Comparison of ENCODE assay signal across 2 cellular contexts in the genomic region with DNA sequence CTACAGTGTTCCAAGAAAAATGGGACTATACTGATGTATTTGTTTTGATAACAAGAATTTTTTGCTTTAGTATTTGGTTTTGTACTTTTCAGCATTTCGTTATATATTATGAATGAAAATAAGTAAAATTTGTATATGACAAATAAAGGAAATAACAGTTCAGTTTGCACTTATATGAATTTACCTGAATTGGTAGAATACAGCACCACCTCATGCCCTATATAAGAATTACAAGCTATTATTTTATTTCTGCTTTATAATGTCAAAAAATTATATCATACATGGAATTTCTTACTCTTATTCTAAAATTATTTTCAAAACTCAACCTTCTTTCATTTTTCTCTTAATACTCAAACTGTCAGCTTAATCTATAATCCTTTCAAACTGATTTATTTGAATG.
TF ChIP-seq lines count a peak whose summit lies in the region.

No MANE protein-coding gene starts in this region.

TF ChIP-seq in Ishikawa, 13 proteins besides CTCF, POLR2A, EP300 and RAD21:
- TF ChIP-seq CEBPB (IDR thresholded peaks at IDR 0.05): no peak
- no peak for TF ChIP-seq NFIC (IDR thresholded peaks at IDR 0.05)
- TF ChIP-seq, protein P1, sequence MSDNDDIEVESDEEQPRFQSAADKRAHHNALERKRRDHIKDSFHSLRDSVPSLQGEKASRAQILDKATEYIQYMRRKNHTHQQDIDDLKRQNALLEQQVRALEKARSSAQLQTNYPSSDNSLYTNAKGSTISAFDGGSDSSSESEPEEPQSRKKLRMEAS (IDR thresholded peaks at IDR 0.05): no peak
- no peak for TF ChIP-seq CREB1 (IDR thresholded peaks at IDR 0.05; ENCODE audit: low read depth)
- TF ChIP-seq EGR1 (IDR thresholded peaks at IDR 0.05): no peak
- no peak for TF ChIP-seq TEAD4 (IDR thresholded peaks at IDR 0.05)
- TF ChIP-seq, protein P2, sequence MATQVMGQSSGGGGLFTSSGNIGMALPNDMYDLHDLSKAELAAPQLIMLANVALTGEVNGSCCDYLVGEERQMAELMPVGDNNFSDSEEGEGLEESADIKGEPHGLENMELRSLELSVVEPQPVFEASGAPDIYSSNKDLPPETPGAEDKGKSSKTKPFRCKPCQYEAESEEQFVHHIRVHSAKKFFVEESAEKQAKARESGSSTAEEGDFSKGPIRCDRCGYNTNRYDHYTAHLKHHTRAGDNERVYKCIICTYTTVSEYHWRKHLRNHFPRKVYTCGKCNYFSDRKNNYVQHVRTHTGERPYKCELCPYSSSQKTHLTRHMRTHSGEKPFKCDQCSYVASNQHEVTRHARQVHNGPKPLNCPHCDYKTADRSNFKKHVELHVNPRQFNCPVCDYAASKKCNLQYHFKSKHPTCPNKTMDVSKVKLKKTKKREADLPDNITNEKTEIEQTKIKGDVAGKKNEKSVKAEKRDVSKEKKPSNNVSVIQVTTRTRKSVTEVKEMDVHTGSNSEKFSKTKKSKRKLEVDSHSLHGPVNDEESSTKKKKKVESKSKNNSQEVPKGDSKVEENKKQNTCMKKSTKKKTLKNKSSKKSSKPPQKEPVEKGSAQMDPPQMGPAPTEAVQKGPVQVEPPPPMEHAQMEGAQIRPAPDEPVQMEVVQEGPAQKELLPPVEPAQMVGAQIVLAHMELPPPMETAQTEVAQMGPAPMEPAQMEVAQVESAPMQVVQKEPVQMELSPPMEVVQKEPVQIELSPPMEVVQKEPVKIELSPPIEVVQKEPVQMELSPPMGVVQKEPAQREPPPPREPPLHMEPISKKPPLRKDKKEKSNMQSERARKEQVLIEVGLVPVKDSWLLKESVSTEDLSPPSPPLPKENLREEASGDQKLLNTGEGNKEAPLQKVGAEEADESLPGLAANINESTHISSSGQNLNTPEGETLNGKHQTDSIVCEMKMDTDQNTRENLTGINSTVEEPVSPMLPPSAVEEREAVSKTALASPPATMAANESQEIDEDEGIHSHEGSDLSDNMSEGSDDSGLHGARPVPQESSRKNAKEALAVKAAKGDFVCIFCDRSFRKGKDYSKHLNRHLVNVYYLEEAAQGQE (IDR thresholded peaks at IDR 0.05; ENCODE audit: low read depth): no peak
- TF ChIP-seq FOXM1 (IDR thresholded peaks at IDR 0.05; ENCODE audit: borderline replicate concordance, low read depth): no peak
- no peak for TF ChIP-seq ZBTB7A (IDR thresholded peaks at IDR 0.05; ENCODE audit: low read depth)
- no peak for TF ChIP-seq TCF12 (IDR thresholded peaks at IDR 0.05; ENCODE audit: low read depth)
- no peak for TF ChIP-seq TAF1 (IDR thresholded peaks at IDR 0.05; ENCODE audit: low read depth)

TF ChIP-seq in GM12878, 131 proteins besides CTCF, POLR2A, EP300 and RAD21:
- TF ChIP-seq SMC3 (IDR thresholded peaks at IDR 0.05; ENCODE audit: borderline replicate concordance, low read length) (peak; percentile 41; the same call in 1 of the 2 replicates), PML (IDR thresholded peaks at IDR 0.05; ENCODE audit: low read length) (no peak)
